In the genomic region with DNA sequence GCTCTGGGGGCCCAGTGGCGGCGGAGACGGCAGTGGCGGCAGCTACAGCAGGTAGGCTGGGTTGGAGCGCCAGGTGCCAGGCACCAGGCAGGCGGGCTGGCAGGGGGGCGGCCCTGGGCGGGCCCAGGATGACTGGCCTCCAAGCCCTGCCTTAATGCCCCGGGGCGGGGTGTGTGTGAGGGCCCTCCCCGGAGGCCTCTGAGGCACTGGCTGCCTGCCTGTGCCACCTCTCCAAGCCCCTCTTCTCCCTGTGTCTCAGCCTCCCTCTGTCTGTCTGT, we compare ENCODE assay signal across 18 cellular contexts. TPM values are rescaled to one million over a fixed set of nuclear protein-coding genes. Genes with fewer than 3 reads are reported as not detected.
A peak's percentile ranks its signal among the peaks of the same experiment; 100 is the strongest.
DNase-seq lines count a peak whose midpoint lies in the region; ATAC-seq and TF ChIP-seq lines count a peak whose summit lies in the region.
"Had no signal": no experiment of that assay in that cellular context is flagged by ENCODE, and none has a peak within 500 bp of the region (broad histone marks: within the 10 kb centered on the region; RNA-seq: fewer than 3 reads in every experiment).

A gene with protein sequence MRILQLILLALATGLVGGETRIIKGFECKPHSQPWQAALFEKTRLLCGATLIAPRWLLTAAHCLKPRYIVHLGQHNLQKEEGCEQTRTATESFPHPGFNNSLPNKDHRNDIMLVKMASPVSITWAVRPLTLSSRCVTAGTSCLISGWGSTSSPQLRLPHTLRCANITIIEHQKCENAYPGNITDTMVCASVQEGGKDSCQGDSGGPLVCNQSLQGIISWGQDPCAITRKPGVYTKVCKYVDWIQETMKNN (minus strand): TSS at position 63 of the 278 bp plus-strand sequence. CDS start 985 bp downstream, outside the sequence.

- TF ChIP-seq CTCF in esophagus squamous epithelium (IDR thresholded peaks at IDR 0.05) (no peak), stomach (IDR thresholded peaks at IDR 0.05) (no peak)

- H3K4me3 ChIP-seq in esophagus squamous epithelium = peak within 1 kb of the TSS; percentile 42 to 64 (median 62)
- H3K4me3 ChIP-seq in stomach = peak within 1 kb of the TSS; percentile 34 to 47 (median 42)
- H3K4me3 ChIP-seq: tibial artery had no signal

- TF ChIP-seq POLR2A in esophagus squamous epithelium (IDR thresholded peaks at IDR 0.05) (peak in 2 of 4 donors; percentile 30 to 60), stomach (IDR thresholded peaks at IDR 0.05) (peak in 2 of 4 donors; percentile 31 to 52)

- peaks cover 0 to 24% (median 0%) of the 10 kb centered on the region in 3 donors for H3K36me3 ChIP-seq in esophagus squamous epithelium
- no peaks in the 10 kb centered on the region for H3K36me3 ChIP-seq in stomach
- H3K36me3 ChIP-seq: tibial artery had no signal

- H3K27ac ChIP-seq in esophagus squamous epithelium (peak within 1 kb of the TSS; percentile 89 to 95 (median 92)), stomach (peak within 1 kb of the TSS; percentile 85 to 97 (median 92))
- H3K27ac ChIP-seq: HL-60, tibial artery had no signal

- TF ChIP-seq EP300 in stomach (IDR thresholded peaks at IDR 0.05) = no peak

- DNase-seq in NCI-H146 (lab: John Stamatoyannopoulos, UW) = peak; percentile 20
- DNase-seq in NCI-H146 treated with DMSO at 0.1 percent for 48 hours (lab: John Stamatoyannopoulos, UW; ENCODE audit: unreplicated experiment) = no peak
- DNase-seq in NCI-H2196 treated with DMSO at 0.1 percent for 48 hours (lab: John Stamatoyannopoulos, UW; ENCODE audit: unreplicated experiment) = peak; percentile 63
- DNase-seq in esophagus squamous epithelium (lab: John Stamatoyannopoulos, UW) = no peak
- DNase-seq in stomach = peak; percentile 90
- DNase-seq: activated CD4-positive, alpha-beta memory T cell treated with anti-CD3 and anti-CD28 coated beads for 36 hours; activated effector memory CD4-positive, alpha-beta T cell treated with anti-CD3 and anti-CD28 coated beads, Interleukin-2, amount 50 U/mL, for 16 hours; effector CD8-positive, alpha-beta T cell; T-helper 9 cell; tibial artery had no signal

- ATAC-seq in GM21619 (IDR thresholded peaks at IDR 0.05; ENCODE audit: unreplicated experiment) (no peak), GM18870 (IDR thresholded peaks at IDR 0.05; ENCODE audit: unreplicated experiment) (no peak), GM19351 (IDR thresholded peaks at IDR 0.05; ENCODE audit: unreplicated experiment) (no peak)

- peaks cover 0 to 65% (median 0%) of the 10 kb centered on the region in 4 donors for H3K27me3 ChIP-seq in esophagus squamous epithelium
- peaks cover 0 to 72% (median 0%) of the 10 kb centered on the region in 3 donors for H3K27me3 ChIP-seq in stomach

- intact Hi-C loops in esophagus squamous epithelium (cut with DNase I) (no loop called here), stomach (cut with DNase I; ENCODE audit: low total_unique reads) (no loop called here)

- peaks cover 7 to 57% (median 11%) of the 10 kb centered on the region in 3 donors for H3K4me1 ChIP-seq in esophagus squamous epithelium
- peaks cover under 1 to 25% (median 5%) of the 10 kb centered on the region in 4 donors for H3K4me1 ChIP-seq in stomach
- H3K4me1 ChIP-seq: tibial artery had no signal

- H3K9me3 ChIP-seq in esophagus squamous epithelium (no peaks in the 10 kb centered on the region), stomach (no peaks in the 10 kb centered on the region)
- H3K9me3 ChIP-seq: tibial artery had no signal

- 35 to 75% methylated on average over 9 to 11 of the region's 11 CpGs for WGBS in esophagus squamous epithelium, 2 donors
- WGBS in stomach, 5 donors = 35 to 66% (median 44%) methylated on average over 5 to 11 of the region's 11 CpGs

RNA-seq across cellular contexts. Expression of the gene that starts here (rescaled TPM):
- total RNA-seq in esophagus squamous epithelium (100 to 1,000 TPM; 171 to 460 (median 244) TPM), stomach (100 to 1,000 TPM in 1 of 5 donors, 10 to 100 TPM in 2, 1 to 10 TPM in 1, not detected in 1; 1.8 to 128 (median 26.0) TPM)
- 100 to 1,000 TPM in 1 of 3 donors, 10 to 100 TPM in 2; 34.1 to 152 (median 71.8) TPM for polyA plus RNA-seq in stomach
- total RNA-seq: A172; activated CD4-positive, alpha-beta memory T cell treated with anti-CD3 and anti-CD28 coated beads for 36 hours; NCI-H460; neural crest cell; skeletal muscle tissue had no signal

Comparison
In these comparisons a context has a peak if more than half of its experiments do, and no peak if none do; other contexts are left out.
1. DNase-seq: peak in NCI-H146 (single experiment), NCI-H2196 treated with DMSO at 0.1 percent for 48 hours (single experiment) and stomach (single experiment); none in NCI-H146 treated with DMSO at 0.1 percent for 48 hours (single experiment) and esophagus squamous epithelium (single experiment).